In genomic region chr4:105208556-105208955, GRCh38 we compare ENCODE assay signal across 19 cellular contexts.
"Had no signal": no experiment of that assay in that cellular context is flagged by ENCODE, and none has a peak within 500 bp of the region (broad histone marks: within the 10 kb centered on the region; RNA-seq: fewer than 3 reads in every experiment).

No MANE protein-coding gene starts in this region.

- H3K36me3 ChIP-seq: gastrocnemius medialis, lower lobe of right lung, pancreas, right lobe of liver, thoracic aorta, tibial nerve had no signal

- H3K27ac ChIP-seq: gastrocnemius medialis, lower lobe of right lung, pancreas, right lobe of liver, thoracic aorta, tibial nerve had no signal

- H3K27ac Mint-ChIP-seq: effector memory CD8-positive, alpha-beta T cell; naive thymus-derived CD8-positive, alpha-beta T cell; nephron progenitor cell; stimulated activated naive B cell treated with anti-CD40 and anti-IgM and Interleukin-4, amounts not matched to agents 10 μg/mL and 1 μg/mL and 100 μg/mL, for 72 hours; stimulated activated naive CD8-positive, alpha-beta T cell treated with anti-CD3 and anti-CD28 coated beads, Interleukin-15, Interleukin-2, amounts not matched to agents 100 ng/mL and 50 ng/mL, for 24 hours had no signal

- DNase-seq: cortex of kidney; effector memory CD8-positive, alpha-beta T cell; foreskin fibroblast; gastrocnemius medialis; head of caudate nucleus; left ventricle myocardium superior; lower lobe of right lung; naive thymus-derived CD8-positive, alpha-beta T cell; nephron progenitor cell; pancreas; right lobe of liver; small intestine; stimulated activated CD4-positive, alpha-beta T cell treated with anti-CD3 and anti-CD28 coated beads, Interleukin-15, amount 100 ng/mL, for 24 hours; stimulated activated CD4-positive, alpha-beta T cell treated with anti-CD3 and anti-CD28 coated beads, Interleukin-2, amount 100 ng/mL, for 48 hours; stimulated activated naive B cell treated with anti-CD40 and anti-IgM and Interleukin-4, amounts not matched to agents 10 μg/mL and 1 μg/mL and 100 μg/mL, for 72 hours had no signal

- ATAC-seq: effector memory CD8-positive, alpha-beta T cell; gastrocnemius medialis; left ventricle myocardium superior; lower lobe of right lung; naive thymus-derived CD8-positive, alpha-beta T cell; pancreas; right lobe of liver; stimulated activated naive B cell treated with anti-CD40 and anti-IgM and Interleukin-4, amounts not matched to agents 10 μg/mL and 1 μg/mL and 100 μg/mL, for 72 hours had no signal

- H3K27me3 ChIP-seq: gastrocnemius medialis, neutrophil, pancreas, right lobe of liver, tibial nerve had no signal

- H3K9me3 ChIP-seq: gastrocnemius medialis, lower lobe of right lung, neutrophil, pancreas, right lobe of liver, thoracic aorta, tibial nerve had no signal

- H3K9me3 Mint-ChIP-seq: effector memory CD8-positive, alpha-beta T cell; naive thymus-derived CD8-positive, alpha-beta T cell; nephron progenitor cell had no signal

- H3K4me3 ChIP-seq: gastrocnemius medialis, lower lobe of right lung, pancreas, right lobe of liver, thoracic aorta, tibial nerve had no signal

- H3K27me3 Mint-ChIP-seq: effector memory CD8-positive, alpha-beta T cell; naive thymus-derived CD8-positive, alpha-beta T cell; stimulated activated naive B cell treated with anti-CD40 and anti-IgM and Interleukin-4, amounts not matched to agents 10 μg/mL and 1 μg/mL and 100 μg/mL, for 72 hours; stimulated activated naive CD8-positive, alpha-beta T cell treated with anti-CD3 and anti-CD28 coated beads, Interleukin-15, Interleukin-2, amounts not matched to agents 100 ng/mL and 50 ng/mL, for 24 hours had no signal

- H3K4me1 ChIP-seq: gastrocnemius medialis, lower lobe of right lung, pancreas, right lobe of liver had no signal

- H3K4me3 Mint-ChIP-seq: effector memory CD8-positive, alpha-beta T cell; naive thymus-derived CD8-positive, alpha-beta T cell; nephron progenitor cell; stimulated activated naive B cell treated with anti-CD40 and anti-IgM and Interleukin-4, amounts not matched to agents 10 μg/mL and 1 μg/mL and 100 μg/mL, for 72 hours; stimulated activated naive CD8-positive, alpha-beta T cell treated with anti-CD3 and anti-CD28 coated beads, Interleukin-15, Interleukin-2, amounts not matched to agents 100 ng/mL and 50 ng/mL, for 24 hours had no signal
